7 cellular contexts compared by ENCODE assay signal in genomic region chr17:7688808-7689316, GRCh38. TPM values are rescaled to one million over a fixed set of nuclear protein-coding genes. Genes with fewer than 3 reads are reported as not detected.
DNase-seq lines count a peak whose midpoint lies in the region; ATAC-seq lines count a peak whose summit lies in the region.

No MANE protein-coding gene starts in this region.

- no peaks in the 10 kb centered on the region for H3K27me3 Mint-ChIP-seq in activated T-helper 1 cell treated with anti-CD3 and anti-CD28 coated beads, Interleukin-12 subunit alpha, Interleukin-12 subunit beta, Interleukin-2, Interleukin-4 antibody, amounts not matched to agents 30 ng/mL and 10 ng/mL and 1 ng/mL, durations not matched to agents 14 hours and 24 hours and 36 hours (ENCODE audit: insufficient read depth)
- H3K27me3 Mint-ChIP-seq in stimulated activated naive B cell treated with anti-CD40 and anti-IgM and Interleukin-4, amounts not matched to agents 10 μg/mL and 1 μg/mL and 100 μg/mL, for 72 hours: no peaks in the 10 kb centered on the region

- H3K36me3 ChIP-seq in HUES48 (ENCODE audit: control insufficient read depth, insufficient read depth, low read length): peaks cover 34% of the 10 kb centered on the region

- H3K4me1 ChIP-seq in HUES48 (ENCODE audit: control insufficient read depth, insufficient read depth, low read length): peaks cover 14% of the 10 kb centered on the region

- peak overlapping the region; percentile 57 for H3K9ac ChIP-seq in HUES48 (ENCODE audit: low read depth, low read length)

- H3K36me3 Mint-ChIP-seq in activated T-helper 1 cell treated with anti-CD3 and anti-CD28 coated beads, Interleukin-12 subunit alpha, Interleukin-12 subunit beta, Interleukin-2, Interleukin-4 antibody, amounts not matched to agents 30 ng/mL and 10 ng/mL and 1 ng/mL, durations not matched to agents 14 hours and 24 hours and 36 hours (ENCODE audit: low read depth): peaks cover 24% of the 10 kb centered on the region
- H3K36me3 Mint-ChIP-seq in stimulated activated naive B cell treated with anti-CD40 and anti-IgM and Interleukin-4, amounts not matched to agents 10 μg/mL and 1 μg/mL and 100 μg/mL, for 72 hours: peaks cover 28 to 51% of the 10 kb centered on the region in 2 donors

- no peaks in the 10 kb centered on the region for H3K9me3 ChIP-seq in HUES48 (ENCODE audit: control insufficient read depth, insufficient read depth, low read length)
- H3K9me3 ChIP-seq in iPS-18c (ENCODE audit: control insufficient read depth, insufficient read depth, low read length): no peaks in the 10 kb centered on the region

- H3K27me3 ChIP-seq in HUES48 (ENCODE audit: control insufficient read depth, insufficient read depth, low read length): no peaks in the 10 kb centered on the region

- peak overlapping the region; percentile 96 for H3K27ac Mint-ChIP-seq in activated T-helper 1 cell treated with anti-CD3 and anti-CD28 coated beads, Interleukin-12 subunit alpha, Interleukin-12 subunit beta, Interleukin-2, Interleukin-4 antibody, amounts not matched to agents 30 ng/mL and 10 ng/mL and 1 ng/mL, durations not matched to agents 14 hours and 24 hours and 36 hours
- H3K27ac Mint-ChIP-seq in stimulated activated naive B cell treated with anti-CD40 and anti-IgM and Interleukin-4, amounts not matched to agents 10 μg/mL and 1 μg/mL and 100 μg/mL, for 72 hours: peak overlapping the region; percentile 99

- peak overlapping the region; percentile 97 for H3K4me3 ChIP-seq in HUES48 (ENCODE audit: low read depth, low read length)
- peak overlapping the region; percentile 63 for H3K4me3 ChIP-seq in iPS-18c (ENCODE audit: insufficient read depth, low read depth, low read length)

- peaks cover 40% of the 10 kb centered on the region for H3K4me1 Mint-ChIP-seq in activated T-helper 1 cell treated with anti-CD3 and anti-CD28 coated beads, Interleukin-12 subunit alpha, Interleukin-12 subunit beta, Interleukin-2, Interleukin-4 antibody, amounts not matched to agents 30 ng/mL and 10 ng/mL and 1 ng/mL, durations not matched to agents 14 hours and 24 hours and 36 hours (ENCODE audit: low read depth)
- H3K4me1 Mint-ChIP-seq in stimulated activated naive B cell treated with anti-CD40 and anti-IgM and Interleukin-4, amounts not matched to agents 10 μg/mL and 1 μg/mL and 100 μg/mL, for 72 hours: peaks cover 23 to 37% of the 10 kb centered on the region in 2 donors

- DNase-seq in activated T-helper 1 cell treated with anti-CD3 and anti-CD28 coated beads, Interleukin-12 subunit alpha, Interleukin-12 subunit beta, Interleukin-2, Interleukin-4 antibody, amounts not matched to agents 30 ng/mL and 10 ng/mL and 1 ng/mL, durations not matched to agents 14 hours and 24 hours and 36 hours (ENCODE audit: low spot score): no peak
- no peak for DNase-seq in stimulated activated naive B cell treated with anti-CD40 and anti-IgM and Interleukin-4, amounts not matched to agents 10 μg/mL and 1 μg/mL and 100 μg/mL, for 72 hours
- no peak for DNase-seq in stimulated activated CD4-positive, alpha-beta T cell treated with anti-CD3 and anti-CD28 coated beads, Interleukin-4, amount 100 ng/mL, for 24 hours
- no peak for DNase-seq in NCI-H2107 treated with DMSO at 0.1 percent for 48 hours (lab: John Stamatoyannopoulos, UW; ENCODE audit: unreplicated experiment)

- peak overlapping the region; percentile 70 for H3K27ac ChIP-seq in HUES48 (ENCODE audit: low read depth, low read length)

- intact Hi-C loops in activated T-helper 1 cell treated with anti-CD3 and anti-CD28 coated beads, Interleukin-12 subunit alpha, Interleukin-12 subunit beta, Interleukin-2, Interleukin-4 antibody, amounts not matched to agents 30 ng/mL and 10 ng/mL and 1 ng/mL, durations not matched to agents 14 hours and 24 hours and 36 hours (cut with micrococcal nuclease): loop anchor here (1.0 to 10.0 kb wide), 14 partner anchors 39 to 654 kb away; partner anchors contain the start of genes ALOXE3, ATP1B2, NAA38 and PER1

- H3K9me3 Mint-ChIP-seq in activated T-helper 1 cell treated with anti-CD3 and anti-CD28 coated beads, Interleukin-12 subunit alpha, Interleukin-12 subunit beta, Interleukin-2, Interleukin-4 antibody, amounts not matched to agents 30 ng/mL and 10 ng/mL and 1 ng/mL, durations not matched to agents 14 hours and 24 hours and 36 hours: no peaks in the 10 kb centered on the region
- no peaks in the 10 kb centered on the region for H3K9me3 Mint-ChIP-seq in stimulated activated naive B cell treated with anti-CD40 and anti-IgM and Interleukin-4, amounts not matched to agents 10 μg/mL and 1 μg/mL and 100 μg/mL, for 72 hours

- H3K4me3 Mint-ChIP-seq in activated T-helper 1 cell treated with anti-CD3 and anti-CD28 coated beads, Interleukin-12 subunit alpha, Interleukin-12 subunit beta, Interleukin-2, Interleukin-4 antibody, amounts not matched to agents 30 ng/mL and 10 ng/mL and 1 ng/mL, durations not matched to agents 14 hours and 24 hours and 36 hours: peak overlapping the region; percentile 95
- H3K4me3 Mint-ChIP-seq in stimulated activated naive B cell treated with anti-CD40 and anti-IgM and Interleukin-4, amounts not matched to agents 10 μg/mL and 1 μg/mL and 100 μg/mL, for 72 hours: peak overlapping the region; percentile 88 to 91

- ATAC-seq in stimulated activated naive B cell treated with anti-CD40 and anti-IgM and Interleukin-4, amounts not matched to agents 10 μg/mL and 1 μg/mL and 100 μg/mL, for 72 hours (replicated peaks): no peak
- ATAC-seq in HG03139 (IDR thresholded peaks at IDR 0.05; ENCODE audit: unreplicated experiment): no peak

RNA-seq across cellular contexts. Expression of gene WRAP53, which starts 0.6 kb away (rescaled TPM):
- 31.5 TPM in 2 replicates for total RNA-seq in activated T-helper 1 cell treated with anti-CD3 and anti-CD28 coated beads, Interleukin-12 subunit alpha, Interleukin-12 subunit beta, Interleukin-2, Interleukin-4 antibody, amounts not matched to agents 30 ng/mL and 10 ng/mL and 1 ng/mL, durations not matched to agents 14 hours and 24 hours and 36 hours

RNA-seq across cellular contexts. Expression of gene TP53, which starts 1.6 kb away (rescaled TPM):
- total RNA-seq in activated T-helper 1 cell treated with anti-CD3 and anti-CD28 coated beads, Interleukin-12 subunit alpha, Interleukin-12 subunit beta, Interleukin-2, Interleukin-4 antibody, amounts not matched to agents 30 ng/mL and 10 ng/mL and 1 ng/mL, durations not matched to agents 14 hours and 24 hours and 36 hours: 172 and 179 TPM in 2 replicates

RNA-seq across cellular contexts. Expression of gene EFNB3, which starts 16.1 kb away (rescaled TPM):
- total RNA-seq in activated T-helper 1 cell treated with anti-CD3 and anti-CD28 coated beads, Interleukin-12 subunit alpha, Interleukin-12 subunit beta, Interleukin-2, Interleukin-4 antibody, amounts not matched to agents 30 ng/mL and 10 ng/mL and 1 ng/mL, durations not matched to agents 14 hours and 24 hours and 36 hours: 0.08 TPM in 1 of 2 replicates, not detected in the other

RNA-seq across cellular contexts. Expression of gene DNAH2, which starts 28.7 kb away (rescaled TPM):
- total RNA-seq in activated T-helper 1 cell treated with anti-CD3 and anti-CD28 coated beads, Interleukin-12 subunit alpha, Interleukin-12 subunit beta, Interleukin-2, Interleukin-4 antibody, amounts not matched to agents 30 ng/mL and 10 ng/mL and 1 ng/mL, durations not matched to agents 14 hours and 24 hours and 36 hours: not detected in 2 replicates

RNA-seq across cellular contexts. Expression of gene ATP1B2, which starts 38.1 kb away (rescaled TPM):
- total RNA-seq in activated T-helper 1 cell treated with anti-CD3 and anti-CD28 coated beads, Interleukin-12 subunit alpha, Interleukin-12 subunit beta, Interleukin-2, Interleukin-4 antibody, amounts not matched to agents 30 ng/mL and 10 ng/mL and 1 ng/mL, durations not matched to agents 14 hours and 24 hours and 36 hours: 0.54 TPM in 2 replicates
